ENCODE assay signal across 10 cellular contexts in genomic region chr2:178008636-178009289, GRCh38.
A peak's percentile ranks its signal among the peaks of the same experiment; 100 is the strongest.
DNase-seq lines count a peak whose midpoint lies in the region; ATAC-seq and FAIRE-seq lines count a peak whose summit lies in the region.
"Had no signal": no experiment of that assay in that cellular context is flagged by ENCODE, and none has a peak within 500 bp of the region (broad histone marks: within the 10 kb centered on the region; RNA-seq: fewer than 3 reads in every experiment).

No MANE protein-coding gene starts in this region.

- ATAC-seq in HG02759 (IDR thresholded peaks at IDR 0.05; ENCODE audit: unreplicated experiment) (no peak), GM21717 (IDR thresholded peaks at IDR 0.05; ENCODE audit: unreplicated experiment) (no peak)

- DNase-seq in DMS53 (lab: John Stamatoyannopoulos, UW) (peak; percentile 56), DMS53 treated with DMSO at 0.1 percent for 48 hours (lab: John Stamatoyannopoulos, UW; ENCODE audit: unreplicated experiment) (no peak), NCI-H82 (lab: John Stamatoyannopoulos, UW) (peak; percentile 74), fibroblast of the conjunctiva (ENCODE audit: low read depth) (peak; percentile 8), urothelium cell line (ENCODE audit: low spot score) (peak; percentile 65)
- no peak for DNase-seq in CD8-positive, alpha-beta memory T cell
- DNase-seq: activated CD8-positive, alpha-beta memory T cell treated with anti-CD3 and anti-CD28 coated beads, Interleukin-2, amount 50 U/mL, for 48 hours had no signal

- CTCF ChIA-PET in CD8-positive, alpha-beta memory T cell (lab: Charles Lee) = no interaction called here

- no peaks in the 10 kb centered on the region for H3K36me3 ChIP-seq in CD8-positive, alpha-beta memory T cell (ENCODE audit: insufficient read depth, low read length)

- FAIRE-seq in urothelium cell line (lab: Jason Lieb, UNC) = no peak

- POLR2A ChIA-PET in CD8-positive, alpha-beta memory T cell (lab: Charles Lee) = no interaction called here

- no peak overlapping the region for H3K4me3 ChIP-seq in CD8-positive, alpha-beta memory T cell (ENCODE audit: low read length)

- no peak overlapping the region for H3K27ac ChIP-seq in CD8-positive, alpha-beta memory T cell (ENCODE audit: low read depth, low read length)
- H3K27ac ChIP-seq: 22Rv1 had no signal

- H3K4me1 Mint-ChIP-seq in CD8-positive, alpha-beta memory T cell = no peaks in the 10 kb centered on the region

- H3K36me3 Mint-ChIP-seq in CD8-positive, alpha-beta memory T cell = no peaks in the 10 kb centered on the region

- no peaks in the 10 kb centered on the region for H3K9me3 Mint-ChIP-seq in CD8-positive, alpha-beta memory T cell

- no peak overlapping the region for H3K4me3 Mint-ChIP-seq in CD8-positive, alpha-beta memory T cell

- H3K27ac Mint-ChIP-seq in CD8-positive, alpha-beta memory T cell = no peak overlapping the region

- H3K27me3 ChIP-seq in CD8-positive, alpha-beta memory T cell (ENCODE audit: insufficient read depth, low read length, poor library complexity, severe bottlenecking) = no peaks in the 10 kb centered on the region

- peaks cover 5 to 14% of the 10 kb centered on the region in 2 donors for H3K27me3 Mint-ChIP-seq in CD8-positive, alpha-beta memory T cell

- no peaks in the 10 kb centered on the region for H3K9me3 ChIP-seq in CD8-positive, alpha-beta memory T cell (ENCODE audit: low read length)

- H3K4me1 ChIP-seq in CD8-positive, alpha-beta memory T cell (ENCODE audit: insufficient read depth, low read length) = no peaks in the 10 kb centered on the region

Comparison
In these comparisons a context has a peak if more than half of its experiments do, and no peak if none do; other contexts are left out.
1. DNase-seq: peak in DMS53 (single experiment), NCI-H82 (single experiment), fibroblast of the conjunctiva (single experiment) and urothelium cell line (single experiment); none in DMS53 treated with DMSO at 0.1 percent for 48 hours (single experiment) and CD8-positive, alpha-beta memory T cell (0 of 5).